Comparison of ENCODE assay signal across 23 cellular contexts in genomic region chr9:76366275-76366674, GRCh38. TPM values are rescaled to one million over a fixed set of nuclear protein-coding genes. Genes with fewer than 3 reads are reported as not detected.
DNase-seq lines count a peak whose midpoint lies in the region; ATAC-seq, FAIRE-seq and TF ChIP-seq lines count a peak whose summit lies in the region.
"Had no signal": no experiment of that assay in that cellular context is flagged by ENCODE, and none has a peak within 500 bp of the region (broad histone marks: within the 10 kb centered on the region; RNA-seq: fewer than 3 reads in every experiment).

No MANE protein-coding gene starts in this region.

- TF ChIP-seq CTCF in K562 (IDR thresholded peaks at IDR 0.05 in 2 of 3, conservative IDR thresholded peaks at IDR 0.05 in 1 of 3; ENCODE audit: insufficient read depth in 2 of 3, low read depth in 1 of 3, low read length in 3 of 3), result no peak

- no peak for TF ChIP-seq EP300 in K562 (IDR thresholded peaks at IDR 0.05; ENCODE audit: low read length)

- H4K20me1 ChIP-seq in K562 (replicated peaks; ENCODE audit: control insufficient read depth, insufficient read depth, low read length), result no peaks in the 10 kb centered on the region

- H3K27me3 ChIP-seq in K562 (ENCODE audit: control insufficient read depth in 2 of 2, insufficient read depth in 2 of 2, low read length in 2 of 2), result no peaks in the 10 kb centered on the region
- H3K27me3 ChIP-seq: gastroesophageal sphincter, pancreas had no signal

- DNase-seq in COR-L47 (lab: John Stamatoyannopoulos, UW), result peak; percentile 71
- peak; percentile 23 for DNase-seq in Daoy (ENCODE audit: low read depth)
- peak; percentile 54 for DNase-seq in NCI-H345 (lab: John Stamatoyannopoulos, UW)
- no peak for DNase-seq in K562 (ENCODE audit: extremely low read depth in 1 of 4, low spot score in 3 of 4)
- no peak for DNase-seq in glomerular visceral epithelial cell (ENCODE audit: extremely low spot score)
- no peak for DNase-seq in DMS79 (lab: John Stamatoyannopoulos, UW)
- DNase-seq: activated CD4-positive, alpha-beta T cell treated with anti-CD3 and anti-CD28 coated beads, Interleukin-2, amount 50 U/mL, for 48 hours; activated CD4-positive, CD25-positive, alpha-beta regulatory T cell; activated CD8-positive, alpha-beta memory T cell treated with anti-CD3 and anti-CD28 coated beads, Interleukin-2, amount 50 U/mL, for 4 hours; aorta; caudate nucleus; CD4-positive, alpha-beta T cell; DND-41; midbrain; NCI-H2081; nephron progenitor cell; pancreas; stimulated activated CD4-positive, alpha-beta T cell treated with anti-CD3 and anti-CD28 coated beads, Interleukin-12 subunit alpha, Interleukin-12 subunit beta, amount 100 ng/mL, for 4 hours; stimulated activated naive CD4-positive, alpha-beta T cell treated with Interleukin-2 at 50 U/mL for 16 hours; SW 1271 had no signal

- no peak for TF ChIP-seq POLR2A in K562 (conservative IDR thresholded peaks at IDR 0.05)

- no peak for FAIRE-seq in K562 (lab: Jason Lieb, UNC)
- FAIRE-seq: GM12878, pancreas had no signal

- BruUV-seq in K562 (replicated peaks; lab: Mats Ljungman, UMichigan), result no TSS peak

- peaks cover 0 to 13% of the 10 kb centered on the region in 2 experiments; a peak in 3 of 5 replicates for H3K4me1 ChIP-seq in K562 (replicated peaks in 1 of 2; ENCODE audit: control insufficient read depth in 2 of 2, insufficient read depth in 2 of 2, low read length in 2 of 2)

- H3K9me3 ChIP-seq in K562 (replicated peaks; ENCODE audit: control insufficient read depth, insufficient read depth, low read depth, low read length), result no peaks in the 10 kb centered on the region
- H3K9me3 ChIP-seq: gastroesophageal sphincter, pancreas had no signal

- no peak overlapping the region for H3K4me2 ChIP-seq in K562 (ENCODE audit: insufficient read depth, low read length)

- intact Hi-C loops in K562 (cut with micrococcal nuclease), result loop anchor here (10.0 kb wide), 1 partner anchor 49 kb away; no protein-coding TSS in a partner anchor

- no peaks in the 10 kb centered on the region for H3K36me3 ChIP-seq in K562 (ENCODE audit: control insufficient read depth, insufficient read depth, low read length)
- H3K36me3 ChIP-seq: gastroesophageal sphincter, pancreas had no signal

- no peak for TF ChIP-seq RAD21 in K562 (CRISPR knock-in tag; conservative IDR thresholded peaks at IDR 0.05 in 1 of 2, IDR thresholded peaks at IDR 0.05 in 1 of 2)

- in situ Hi-C loops in K562 (cut with MboI), result no loop called here

- no peak overlapping the region for H3K9ac ChIP-seq in K562 (ENCODE audit: insufficient read depth in 1 of 2, low read depth in 2 of 2, low read length in 2 of 2)

- H3K4me3 ChIP-seq in K562, result no peak overlapping the region
- H3K4me3 ChIP-seq: gastroesophageal sphincter, GM12878, pancreas had no signal

- ATAC-seq in K562 (no peak), HG03378 (IDR thresholded peaks at IDR 0.05; ENCODE audit: unreplicated experiment) (no peak)
- ATAC-seq: gastroesophageal sphincter, GM12878, pancreas had no signal

- no peak overlapping the region for H3K27ac ChIP-seq in K562 (ENCODE audit: extremely low read depth, low read depth, low read length)
- H3K27ac ChIP-seq: gastroesophageal sphincter, pancreas had no signal

- POLR2A ChIA-PET in K562 (lab: Yijun Ruan, JAX), result no interaction called here

- no peaks in the 10 kb centered on the region for H3K9me1 ChIP-seq in K562 (ENCODE audit: control insufficient read depth, insufficient read depth, low read length)

- no peaks in the 10 kb centered on the region for H3K79me2 ChIP-seq in K562 (ENCODE audit: control insufficient read depth, insufficient read depth, low read length)

- CTCF ChIA-PET in K562 (lab: Yijun Ruan, JAX; ENCODE audit: low intra/inter-chr PET ratio), result no interaction called here

- 0% methylated on average over 3 of the region's 4 CpGs for WGBS in K562 (ENCODE audit: insufficient coverage, low coverage, missing lambda C conversion rate)

- H2AFZ ChIP-seq in K562 (ENCODE audit: low read depth, low read length), result no peak overlapping the region

TF ChIP-seq in K562, 482 proteins besides CTCF, POLR2A, EP300 and RAD21 (continues in another document):
- TF ChIP-seq RBM15 (IDR thresholded peaks at IDR 0.05; ENCODE audit: insufficient read depth, low read length) (no peak), FOSL1 (tag; conservative IDR thresholded peaks at IDR 0.05) (0 out of 2 replicates have a peak, but pooled peaks have one; percentile 37), CBFA2T2 (conservative IDR thresholded peaks at IDR 0.05) (no peak), CBX3 (IDR thresholded peaks at IDR 0.05; ENCODE audit: borderline replicate concordance in 1 of 2, low read length in 2 of 2) (no peak), TBP (optimal IDR thresholded peaks at IDR 0.05; ENCODE audit: low read depth, low read length) (no peak), ZNF655 (CRISPR knock-in tag; IDR thresholded peaks at IDR 0.05) (no peak), ZNF696 (CRISPR knock-in tag; conservative IDR thresholded peaks at IDR 0.05) (no peak), BMI1 (IDR thresholded peaks at IDR 0.05; ENCODE audit: low read length) (no peak), MECOM (CRISPR knock-in tag; IDR thresholded peaks at IDR 0.05) (no peak), ZNF217 (CRISPR knock-in tag; IDR thresholded peaks at IDR 0.05) (no peak), ZBTB2 (IDR thresholded peaks at IDR 0.05) (no peak)

RNA-seq across cellular contexts. Expression of gene RFK, which starts 28.0 kb away (rescaled TPM):
- 44.1 and 49.9 TPM in 2 replicates for total RNA-seq in Daoy (2014; rRNA removed; shearing (Covaris generic))
- 3.3 and 9.3 TPM in 2 replicates for total RNA-seq in K562 (2011; cell fraction: chromatin; rRNA removed; ENCODE audit: low replicate concordance)
- total RNA-seq in K562 (2011; cell fraction: nucleolus; rRNA removed), result 3.6 and 4.0 TPM in 2 replicates
- total RNA-seq in K562 (2011; cell fraction: nucleoplasm; rRNA removed), result 8.3 and 10.5 TPM in 2 replicates
- 12.4 and 16.4 TPM in 2 replicates for total RNA-seq in K562 (2014; rRNA removed)
- 26.5 and 27.2 TPM in 2 replicates for total RNA-seq in K562 (2014; rRNA removed; fragmentation: Illumina TruSeq; extraction: Trizol)
- 19.0 and 22.2 TPM in 2 replicates for total RNA-seq in K562 (2015; rRNA removed; fragmentation: Illumina TruSeq; extraction: Trizol)
- 14.8 and 20.1 TPM in 2 replicates for total RNA-seq in K562 (2021)
- 49.3 and 51.1 TPM in 2 replicates for polyA plus RNA-seq in K562 (2011; rRNA removed)
- 15.3 and 17.2 TPM in 2 replicates for polyA plus RNA-seq in K562 (2011; cell fraction: cytosol; rRNA removed)
- 2.8 and 6.1 TPM in 2 replicates for polyA plus RNA-seq in K562 (2011; cell fraction: nucleus; rRNA removed)
- 17.4 and 25.5 TPM in 2 replicates for polyA plus RNA-seq in K562 (2012)
- 23.1 and 28.1 TPM in 2 replicates for polyA plus RNA-seq in K562 (2014; fragmentation: Illumina TruSeq; extraction: Trizol)
- 1 to 10 TPM; 3.8 to 7.0 TPM for polyA plus RNA-seq in K562 (2014; fragmentation: Nextera tagmentation; extraction: Ambion mirVana)
- 12.9 and 17.3 TPM in 2 replicates for polyA plus RNA-seq in K562 (2014; rRNA removed)
- polyA minus RNA-seq in K562 (2011; rRNA and poly(A)+ RNA removed), result 24.4 and 47.3 TPM in 2 replicates
- polyA minus RNA-seq in K562 (2011; cell fraction: cytosol; rRNA and poly(A)+ RNA removed), result 11.2 and 16.2 TPM in 2 replicates
- polyA minus RNA-seq in K562 (2011; cell fraction: nucleus; rRNA and poly(A)+ RNA removed), result 3.2 and 8.6 TPM in 2 replicates

Comparison
In these comparisons a context has a peak if more than half of its experiments do, and no peak if none do; other contexts are left out.
1. DNase-seq: peak in COR-L47 (single experiment), Daoy (single experiment) and NCI-H345 (single experiment); none in K562 (0 of 4), glomerular visceral epithelial cell (single experiment) and DMS79 (single experiment).